In genomic region chr19:5329141-5329540, GRCh38 we compare ENCODE assay signal across 1 cellular context.
TF ChIP-seq lines count a peak whose summit lies in the region.

No MANE protein-coding gene starts in this region.

TF ChIP-seq in HepG2, 621 proteins besides CTCF, POLR2A, EP300 and RAD21:
- TF ChIP-seq ZNF768 (CRISPR knock-in tag; IDR thresholded peaks at IDR 0.05) (peak; percentile 83), ZNF17 (CRISPR knock-in tag; IDR thresholded peaks at IDR 0.05) (no peak)
